Comparison of ENCODE assay signal across 8 cellular contexts in genomic region chr6:135181333-135182119, GRCh38. TPM values are rescaled to one million over a fixed set of nuclear protein-coding genes. Genes with fewer than 3 reads are reported as not detected.
A peak's percentile ranks its signal among the peaks of the same experiment; 100 is the strongest.
DNase-seq lines count a peak whose midpoint lies in the region; ATAC-seq and TF ChIP-seq lines count a peak whose summit lies in the region.

No MANE protein-coding gene starts in this region.

- H3K9ac ChIP-seq in SU-DHL-6 (ENCODE audit: low read length), result peak overlapping the region; percentile 86
- no peak overlapping the region for H3K9ac ChIP-seq in muscle layer of colon (ENCODE audit: low read length)

- 0 out of 2 replicates have a peak, but pooled peaks cover 3% of the 10 kb centered on the region for H4K20me1 ChIP-seq in SU-DHL-6 (ENCODE audit: low read depth, low read length)

- no peaks in the 10 kb centered on the region for H3K9me2 ChIP-seq in SU-DHL-6 (replicated peaks; ENCODE audit: insufficient read depth, low read length)

- peaks cover 8% of the 10 kb centered on the region for H3K79me2 ChIP-seq in SU-DHL-6 (ENCODE audit: insufficient read depth, low read length)

- TF ChIP-seq CTCF in SU-DHL-6 (IDR thresholded peaks at IDR 0.05; ENCODE audit: insufficient read depth, low read length, poor library complexity, severe bottlenecking), result no peak

- H3K4me3 ChIP-seq in SU-DHL-6 (ENCODE audit: insufficient read depth, low read length, poor library complexity, severe bottlenecking) (peak overlapping the region; percentile 62), muscle layer of colon (ENCODE audit: low read depth in 1 of 2, low read length in 2 of 2) (peak overlapping the region; percentile 54 to 55)
- peak overlapping the region; percentile 57 for H3K4me3 ChIP-seq in effector memory CD4-positive, alpha-beta T cell (ENCODE audit: insufficient read depth, low read depth, low read length, poor library complexity, severe bottlenecking)

- H3F3A ChIP-seq in SU-DHL-6 (ENCODE audit: insufficient read depth), result peaks cover 38% of the 10 kb centered on the region

- H3K27me3 ChIP-seq in SU-DHL-6 (ENCODE audit: low read length) (no peaks in the 10 kb centered on the region), muscle layer of colon (ENCODE audit: control insufficient read depth in 1 of 2, insufficient read depth in 2 of 2, low read length in 2 of 2) (peaks cover 31 to 44% of the 10 kb centered on the region in 2 donors)
- no peaks in the 10 kb centered on the region for H3K27me3 ChIP-seq in effector memory CD4-positive, alpha-beta T cell (replicated peaks; ENCODE audit: control insufficient read depth, insufficient read depth, low read length, poor library complexity, severe bottlenecking)

- H3K9me3 ChIP-seq in SU-DHL-6 (ENCODE audit: insufficient read depth, low read length) (no peaks in the 10 kb centered on the region), muscle layer of colon (ENCODE audit: low read length) (no peaks in the 10 kb centered on the region)
- no peaks in the 10 kb centered on the region for H3K9me3 ChIP-seq in effector memory CD4-positive, alpha-beta T cell (ENCODE audit: control insufficient read depth, low read length)

- H3K27ac ChIP-seq in SU-DHL-6 (ENCODE audit: low read depth, low read length) (peak overlapping the region; percentile 71), muscle layer of colon (ENCODE audit: low read depth, low read length) (no peak overlapping the region)
- peak overlapping the region; percentile 6 for H3K27ac ChIP-seq in effector memory CD4-positive, alpha-beta T cell (ENCODE audit: insufficient read depth, low read length, poor library complexity, severe bottlenecking)

- peak; percentile 37 for DNase-seq in Daoy (ENCODE audit: low read depth)
- no peak for DNase-seq in effector memory CD4-positive, alpha-beta T cell
- DNase-seq in GOT3 (lab: John Stamatoyannopoulos, UW), result no peak

- ATAC-seq in HG03354 (IDR thresholded peaks at IDR 0.05; ENCODE audit: poor library complexity, severe bottlenecking, unreplicated experiment) (peak; percentile 3), HG02678 (IDR thresholded peaks at IDR 0.05; ENCODE audit: unreplicated experiment) (no peak), GM18873 (IDR thresholded peaks at IDR 0.05; ENCODE audit: low FRiP score, unreplicated experiment) (no peak)

- H3K4me1 ChIP-seq in effector memory CD4-positive, alpha-beta T cell (ENCODE audit: control insufficient read depth, insufficient read depth, low read length, poor library complexity, severe bottlenecking), result peaks cover 10% of the 10 kb centered on the region
- peaks cover 12% of the 10 kb centered on the region for H3K4me1 ChIP-seq in muscle layer of colon (ENCODE audit: insufficient read depth, low read length)

- H2AFZ ChIP-seq in SU-DHL-6 (ENCODE audit: low read depth, low read length, severe bottlenecking), result peak overlapping the region; percentile 78

- H3K4me2 ChIP-seq in SU-DHL-6 (ENCODE audit: low read depth, low read length, poor library complexity, severe bottlenecking), result peak overlapping the region; percentile 100

- H3K36me3 ChIP-seq in SU-DHL-6 (ENCODE audit: low read length) (no peaks in the 10 kb centered on the region), muscle layer of colon (ENCODE audit: insufficient read depth, low read length) (no peaks in the 10 kb centered on the region)
- no peaks in the 10 kb centered on the region for H3K36me3 ChIP-seq in effector memory CD4-positive, alpha-beta T cell (ENCODE audit: control insufficient read depth, insufficient read depth, low read length)

RNA-seq across cellular contexts. Expression of gene MYB, which starts 0.4 kb away (rescaled TPM):
- 2.7 and 3.3 TPM in 2 replicates for total RNA-seq in Daoy (2014; rRNA removed; shearing (Covaris generic))
